9 cellular contexts compared by ENCODE assay signal in genomic region chr7:73978681-73979563, GRCh38. TPM values are rescaled to one million over a fixed set of nuclear protein-coding genes. Genes with fewer than 3 reads are reported as not detected.
DNase-seq lines count a peak whose midpoint lies in the region; ATAC-seq and TF ChIP-seq lines count a peak whose summit lies in the region.
"Had no signal": no experiment of that assay in that cellular context is flagged by ENCODE, and none has a peak within 500 bp of the region (broad histone marks: within the 10 kb centered on the region; RNA-seq: fewer than 3 reads in every experiment).

No MANE protein-coding gene starts in this region.

- peak; percentile 29 for TF ChIP-seq CTCF in IMR-90 (conservative IDR thresholded peaks at IDR 0.05; ENCODE audit: low read depth, low read length)
- peak; percentile 69 for TF ChIP-seq CTCF in PC-3 (conservative IDR thresholded peaks at IDR 0.05; ENCODE audit: low read depth, low read length)
- no peak for TF ChIP-seq CTCF in endothelial cell (IDR thresholded peaks at IDR 0.05; ENCODE audit: unreplicated experiment)
- TF ChIP-seq CTCF in omental fat pad (IDR thresholded peaks at IDR 0.05), result no peak

- no peak overlapping the region for H4K5ac ChIP-seq in IMR-90 (ENCODE audit: low read depth, low read length)

- no peak overlapping the region for H3K23ac ChIP-seq in IMR-90 (ENCODE audit: low read depth, low read length)

- no peak overlapping the region for H3K27ac Mint-ChIP-seq in endothelial cell (ENCODE audit: unreplicated experiment)
- H3K27ac Mint-ChIP-seq: activated naive CD8-positive, alpha-beta T cell had no signal

- H3K27me3 ChIP-seq in IMR-90 (ENCODE audit: control insufficient read depth, insufficient read depth, low read length), result no peaks in the 10 kb centered on the region
- H3K27me3 ChIP-seq in PC-3 (ENCODE audit: low read length), result no peaks in the 10 kb centered on the region

- no peaks in the 10 kb centered on the region for H3K9me2 ChIP-seq in PC-3 (replicated peaks; ENCODE audit: low read length)

- CTCF ChIA-PET in IMR-90 (lab: Yijun Ruan, JAX) (interaction anchor here (0.5 to 1.3 kb wide), 2 partner anchors 37 to 47 kb away, joined by 3 read pairs; no protein-coding TSS in a partner anchor), PC-3 (lab: Charles Lee) (interaction anchor here (0.6 to 2.2 kb wide), 3 partner anchors 20 to 110 kb away, joined by 3 to 7 read pairs (median 5); no protein-coding TSS in a partner anchor)

- in situ Hi-C loops in IMR-90 (cut with MboI; ENCODE audit: low sequenced_read_pairs), result no loop called here

- H3F3A ChIP-seq in PC-3 (ENCODE audit: low read length, unreplicated experiment), result no peaks in the 10 kb centered on the region

- H3K4me1 Mint-ChIP-seq in endothelial cell (ENCODE audit: unreplicated experiment), result no peaks in the 10 kb centered on the region

- DNase-seq in NCI-H345 (lab: John Stamatoyannopoulos, UW) (peak; percentile 34), NCI-H345 treated with DMSO at 0.1 percent for 48 hours (lab: John Stamatoyannopoulos, UW; ENCODE audit: unreplicated experiment) (no peak), IMR-90 (no peak), PC-3 (peak; percentile 80), endothelial cell (ENCODE audit: low spot score) (peak; percentile 49), omental fat pad (ENCODE audit: low spot score) (peak; percentile 23), cerebellum (ENCODE audit: low spot score) (no peak)
- no peak for DNase-seq in activated CD4-positive, CD25-positive, alpha-beta regulatory T cell (lab: John Stamatoyannopoulos, UW)

- BruUV-seq in IMR-90 (replicated peaks; lab: Mats Ljungman, UMichigan) (no TSS peak), PC-3 (replicated peaks; lab: Mats Ljungman, UMichigan) (no TSS peak)

- no peak overlapping the region for H3K56ac ChIP-seq in IMR-90 (ENCODE audit: extremely low read depth, insufficient read depth, low read length)

- no peak for TF ChIP-seq POLR2A in IMR-90 (IDR thresholded peaks at IDR 0.05; ENCODE audit: low read depth, low read length)

- H3K27ac ChIP-seq in IMR-90 (ENCODE audit: insufficient read depth, low read length), result no peak overlapping the region
- H3K27ac ChIP-seq in PC-3 (ENCODE audit: low read length), result no peak overlapping the region

- TF ChIP-seq RAD21 in IMR-90 (IDR thresholded peaks at IDR 0.05; ENCODE audit: low read length), result peak; percentile 31; the same call in 1 of the 2 replicates

- H3K4me3 Mint-ChIP-seq in endothelial cell (ENCODE audit: unreplicated experiment), result no peak overlapping the region
- H3K4me3 Mint-ChIP-seq: activated naive CD8-positive, alpha-beta T cell had no signal

- no peak overlapping the region for H2BK5ac ChIP-seq in IMR-90 (ENCODE audit: low read depth, low read length, poor library complexity, severe bottlenecking)

- intact Hi-C loops in IMR-90 (cut with micrococcal nuclease) (no loop called here), PC-3 (cut with micrococcal nuclease) (no loop called here)

- WGBS in IMR-90 (ENCODE audit: extremely low coverage in 2 of 2, insufficient read length in 1 of 2), 2 experiments, result 66% methylated on average over 21 of the region's 24 CpGs; no CpG with 5 or more reads in 1 of the 2 experiments

- H4K20me1 ChIP-seq in IMR-90 (ENCODE audit: insufficient read depth, low read length), result no peaks in the 10 kb centered on the region
- no peaks in the 10 kb centered on the region for H4K20me1 ChIP-seq in PC-3 (ENCODE audit: low read length)

- H3K4me1 ChIP-seq in IMR-90 (ENCODE audit: control insufficient read depth, insufficient read depth, low read length) (no peaks in the 10 kb centered on the region), PC-3 (ENCODE audit: insufficient read depth, low read length) (peaks cover 5% of the 10 kb centered on the region)

- no peak overlapping the region for H3K18ac ChIP-seq in IMR-90 (ENCODE audit: low read depth, low read length)

- H4K91ac ChIP-seq in IMR-90 (ENCODE audit: insufficient read depth, low read depth, low read length), result no peak overlapping the region

- no peak overlapping the region; the same call in 2 of the 3 replicates for H2BK15ac ChIP-seq in IMR-90 (ENCODE audit: low read depth, low read length)

- no peak overlapping the region for H2BK120ac ChIP-seq in IMR-90 (ENCODE audit: low read depth, low read length)

- peaks cover 18% of the 10 kb centered on the region for H3K27me3 Mint-ChIP-seq in endothelial cell (ENCODE audit: unreplicated experiment)

- no peak overlapping the region for H2AK5ac ChIP-seq in IMR-90 (ENCODE audit: low read depth, low read length)

- H3K36me3 ChIP-seq in IMR-90 (ENCODE audit: control insufficient read depth, insufficient read depth, low read length), result no peaks in the 10 kb centered on the region
- no peaks in the 10 kb centered on the region for H3K36me3 ChIP-seq in PC-3 (ENCODE audit: low read depth, low read length)

- H3K9me3 ChIP-seq in IMR-90 (ENCODE audit: control insufficient read depth, insufficient read depth, low read length) (no peaks in the 10 kb centered on the region), PC-3 (ENCODE audit: low read length) (no peaks in the 10 kb centered on the region)

- dilution Hi-C loops in IMR-90 (cut with HindIII; ENCODE audit: low sequenced_read_pairs, unreplicated experiment), result no loop called here

- no peak overlapping the region for H2AK9ac ChIP-seq in IMR-90 (replicated peaks; ENCODE audit: low read depth, low read length, poor library complexity)

- H3K14ac ChIP-seq in IMR-90 (replicated peaks; ENCODE audit: low read depth, low read length), result no peak overlapping the region

- POLR2A ChIA-PET in IMR-90 (lab: Charles Lee; ENCODE audit: unreplicated experiment), result no interaction called here
- POLR2A ChIA-PET in PC-3 (lab: Charles Lee; ENCODE audit: unreplicated experiment), result interaction anchor here (0.9 kb wide), 1 partner anchor 136 kb away, joined by 6 read pairs; the partner anchor contains the start of gene METTL27

- H3K79me2 ChIP-seq in PC-3 (ENCODE audit: low read length), result no peaks in the 10 kb centered on the region

- ATAC-seq in IMR-90 (ENCODE audit: low read depth) (peak; percentile 40; the same call in 1 of the 2 replicates), PC-3 (peak; percentile 83), omental fat pad (ENCODE audit: low FRiP score) (no peak)

- H3K9me3 Mint-ChIP-seq in endothelial cell (ENCODE audit: unreplicated experiment), result no peaks in the 10 kb centered on the region

- H3K4me2 ChIP-seq in IMR-90 (ENCODE audit: low read depth, low read length) (no peak overlapping the region), PC-3 (ENCODE audit: low read length) (no peak overlapping the region)

- H3K9ac ChIP-seq in IMR-90 (ENCODE audit: low read depth, low read length) (no peak overlapping the region), PC-3 (ENCODE audit: low read length) (no peak overlapping the region)

- no peak overlapping the region for H3K4ac ChIP-seq in IMR-90 (ENCODE audit: low read depth, low read length)

- H3K9me1 ChIP-seq in IMR-90 (ENCODE audit: insufficient read depth, low read length), result peaks cover 3% of the 10 kb centered on the region; the same call in 1 of the 2 replicates

- no peak overlapping the region for H2AFZ ChIP-seq in IMR-90 (replicated peaks; ENCODE audit: low read length, poor library complexity)
- no peak overlapping the region; the same call in 1 of the 2 replicates for H2AFZ ChIP-seq in PC-3 (ENCODE audit: low read length)

- H3K79me1 ChIP-seq in IMR-90 (ENCODE audit: low read depth in 1 of 2, low read length in 2 of 2), result no peaks in the 10 kb centered on the region

- H4K8ac ChIP-seq in IMR-90 (ENCODE audit: low read depth in 2 of 2, low read length in 2 of 2), result no peak overlapping the region

- no peak overlapping the region for H2BK20ac ChIP-seq in IMR-90 (ENCODE audit: low read depth, low read length)

- H3K4me3 ChIP-seq in IMR-90 (ENCODE audit: insufficient read depth, low read depth, low read length) (no peak overlapping the region), PC-3 (ENCODE audit: low read length) (no peak overlapping the region)

- peaks cover 3% of the 10 kb centered on the region for H3K36me3 Mint-ChIP-seq in endothelial cell (ENCODE audit: low read depth, unreplicated experiment)
- H3K36me3 Mint-ChIP-seq: activated naive CD8-positive, alpha-beta T cell had no signal

TF ChIP-seq in IMR-90, 13 proteins besides CTCF, POLR2A, EP300 and RAD21:
- TF ChIP-seq CHD1 (IDR thresholded peaks at IDR 0.05; ENCODE audit: low read depth, low read length), result no peak
- TF ChIP-seq SMC3 (IDR thresholded peaks at IDR 0.05; ENCODE audit: low read depth, low read length), result 0 out of 2 replicates have a peak, but pooled peaks have one; percentile 16

RNA-seq across cellular contexts. Expression of gene ELN, which starts 49.1 kb away (rescaled TPM):
- total RNA-seq in IMR-90 (2012; rRNA removed) (1.9 and 2.2 TPM in 2 replicates), PC-3 (2014; rRNA removed) (0.07 TPM in 1 of 2 replicates, not detected in the other), endothelial cell (ENCODE audit: unreplicated experiment) (44.8 TPM), omental fat pad (100 to 1,000 TPM in 2 of 4 donors, 10 to 100 TPM in 2; 61.2 to 133 (median 83.8) TPM), cerebellum (27.0 TPM)
- polyA plus RNA-seq in IMR-90 (2012; rRNA removed), result 14.3 and 15.3 TPM in 2 replicates
- 9.6 and 12.3 TPM in 2 replicates for polyA plus RNA-seq in IMR-90 (2012; cell fraction: cytosol; rRNA removed)
- 5.9 and 15.2 TPM in 2 replicates for polyA plus RNA-seq in IMR-90 (2012; cell fraction: nucleus; rRNA removed; ENCODE audit: low replicate concordance)

Comparison
In these comparisons a context has a peak if more than half of its experiments do, and no peak if none do; other contexts are left out.
1. DNase-seq: peak in NCI-H345 (single experiment), PC-3 (single experiment), endothelial cell (single experiment) and omental fat pad (single experiment); none in NCI-H345 treated with DMSO at 0.1 percent for 48 hours (single experiment), IMR-90 (single experiment), activated CD4-positive, CD25-positive, alpha-beta regulatory T cell (0 of 4) and cerebellum (single experiment).
2. CTCF ChIP-seq: peak in IMR-90 (single experiment) and PC-3 (single experiment); none in endothelial cell (single experiment) and omental fat pad (0 of 3).